In genomic region chr12:31355747-31356107, GRCh38 we compare ENCODE assay signal across 14 cellular contexts. TPM values are rescaled to one million over a fixed set of nuclear protein-coding genes. Genes with fewer than 3 reads are reported as not detected.
DNase-seq lines count a peak whose midpoint lies in the region; ATAC-seq and TF ChIP-seq lines count a peak whose summit lies in the region.
"Had no signal": no experiment of that assay in that cellular context is flagged by ENCODE, and none has a peak within 500 bp of the region (broad histone marks: within the 10 kb centered on the region; RNA-seq: fewer than 3 reads in every experiment).

No MANE protein-coding gene starts in this region.

- H3K4me1 ChIP-seq in Caco-2 (peaks cover 13% of the 10 kb centered on the region), Loucy (ENCODE audit: insufficient read depth, low read length, poor library complexity, severe bottlenecking) (no peaks in the 10 kb centered on the region), endodermal cell (ENCODE audit: control insufficient read depth, insufficient read depth, low read length) (no peaks in the 10 kb centered on the region), mucosa of stomach (ENCODE audit: control insufficient read depth, insufficient read depth, low read length) (peaks cover 9% of the 10 kb centered on the region)

- DNase-seq in Caco-2: no peak
- no peak for DNase-seq in endodermal cell
- DNase-seq in mesothelial cell of epicardium (ENCODE audit: low spot score in 2 of 2, unreplicated experiment in 2 of 2): no peak
- DNase-seq in NCI-H446 treated with DMSO at 0.1 percent for 48 hours (lab: John Stamatoyannopoulos, UW): no peak
- no peak for DNase-seq in SW 1271 (lab: John Stamatoyannopoulos, UW)
- DNase-seq: 8988T; AML-193; CD4-positive, CD25-positive, alpha-beta regulatory T cell; DMS79 treated with DMSO at 0.1 percent for 48 hours; EL had no signal

- H3K36me3 ChIP-seq in Caco-2 (ENCODE audit: control insufficient read depth, insufficient read depth, low read length): no peaks in the 10 kb centered on the region
- no peaks in the 10 kb centered on the region for H3K36me3 ChIP-seq in Loucy (ENCODE audit: insufficient read depth, low read length)
- H3K36me3 ChIP-seq in endodermal cell (ENCODE audit: control insufficient read depth, insufficient read depth, low read length): no peaks in the 10 kb centered on the region
- H3K36me3 ChIP-seq in mucosa of stomach (ENCODE audit: control insufficient read depth, insufficient read depth, low read length): no peaks in the 10 kb centered on the region
- H3K36me3 ChIP-seq: BLaER1 treated with 17β-estradiol and CSF1 and Interleukin-3, amounts not matched to agents 10 nM and 100 nM had no signal

- H3K27me3 Mint-ChIP-seq in Caco-2 (ENCODE audit: insufficient read depth, unreplicated experiment) (no peaks in the 10 kb centered on the region), endodermal cell (ENCODE audit: insufficient read depth) (no peaks in the 10 kb centered on the region), mesothelial cell of epicardium (ENCODE audit: low read depth) (no peaks in the 10 kb centered on the region)

- H2AFZ ChIP-seq in Loucy (ENCODE audit: low read length): 0 out of 2 replicates have a peak overlapping the region, but pooled peaks have one; percentile 5

- H3K4me3 Mint-ChIP-seq in Caco-2 (ENCODE audit: unreplicated experiment) (no peak overlapping the region), endodermal cell (no peak overlapping the region), mesothelial cell of epicardium (no peak overlapping the region)
- H3K4me3 Mint-ChIP-seq: CD4-positive, CD25-positive, alpha-beta regulatory T cell had no signal

- BruUV-seq in Caco-2 (replicated peaks; lab: Mats Ljungman, UMichigan): no TSS peak

- H3K4me2 ChIP-seq in Loucy (ENCODE audit: low read depth, low read length, poor library complexity, severe bottlenecking): no peak overlapping the region
- H3K4me2 ChIP-seq: BLaER1 treated with 17β-estradiol and CSF1 and Interleukin-3, amounts not matched to agents 10 nM and 100 nM had no signal

- H3K4me1 Mint-ChIP-seq in Caco-2 (ENCODE audit: low read depth, unreplicated experiment) (peaks cover 7% of the 10 kb centered on the region), endodermal cell (peaks cover 23% of the 10 kb centered on the region), mesothelial cell of epicardium (peaks cover 18% of the 10 kb centered on the region)
- H3K4me1 Mint-ChIP-seq: CD4-positive, CD25-positive, alpha-beta regulatory T cell had no signal

- H3K27ac Mint-ChIP-seq in Caco-2 (ENCODE audit: unreplicated experiment) (peak overlapping the region; percentile 26), endodermal cell (peak overlapping the region; percentile 32), mesothelial cell of epicardium (no peak overlapping the region)

- no peaks in the 10 kb centered on the region for H3F3A ChIP-seq in Loucy (ENCODE audit: low read depth)

- CTCF ChIA-PET in Caco-2 (lab: Charles Lee): no interaction called here

- H3K9me3 ChIP-seq in Caco-2: no peaks in the 10 kb centered on the region
- no peaks in the 10 kb centered on the region for H3K9me3 ChIP-seq in Loucy (ENCODE audit: insufficient read depth, low read depth, low read length)
- H3K9me3 ChIP-seq in endodermal cell (ENCODE audit: control insufficient read depth, low read length): no peaks in the 10 kb centered on the region
- H3K9me3 ChIP-seq in mucosa of stomach (ENCODE audit: control insufficient read depth, low read length): no peaks in the 10 kb centered on the region
- H3K9me3 ChIP-seq: BLaER1 treated with 17β-estradiol and CSF1 and Interleukin-3, amounts not matched to agents 10 nM and 100 nM had no signal

- no peaks in the 10 kb centered on the region for H4K20me1 ChIP-seq in Loucy (ENCODE audit: insufficient read depth, low read length, poor library complexity, severe bottlenecking)
- H4K20me1 ChIP-seq: BLaER1 treated with 17β-estradiol and CSF1 and Interleukin-3, amounts not matched to agents 10 nM and 100 nM had no signal

- H3K9me3 Mint-ChIP-seq in Caco-2 (ENCODE audit: unreplicated experiment) (no peaks in the 10 kb centered on the region), endodermal cell (no peaks in the 10 kb centered on the region), mesothelial cell of epicardium (no peaks in the 10 kb centered on the region)
- H3K9me3 Mint-ChIP-seq: CD4-positive, CD25-positive, alpha-beta regulatory T cell had no signal

- no peak for ATAC-seq in GM21423 (IDR thresholded peaks at IDR 0.05; ENCODE audit: unreplicated experiment)

- no peak overlapping the region for H3K27ac ChIP-seq in endodermal cell (ENCODE audit: low read depth, low read length)
- H3K27ac ChIP-seq: BLaER1 treated with 17β-estradiol and CSF1 and Interleukin-3, amounts not matched to agents 10 nM and 100 nM had no signal

- intact Hi-C loops in Caco-2 (cut with micrococcal nuclease; ENCODE audit: unreplicated experiment): loop anchor here (1.0 to 2.0 kb wide), 2 partner anchors 15 to 29 kb away; partner anchors contain the start of gene SINHCAF

- TF ChIP-seq CTCF in Caco-2 (IDR thresholded peaks at IDR 0.05; ENCODE audit: insufficient read depth in 1 of 2, low read depth in 1 of 2, low read length in 1 of 2, severe bottlenecking in 1 of 2, unreplicated experiment in 1 of 2) (no peak), Loucy (conservative IDR thresholded peaks at IDR 0.05; ENCODE audit: low read length) (no peak), endodermal cell (conservative IDR thresholded peaks at IDR 0.05) (no peak), mesothelial cell of epicardium (IDR thresholded peaks at IDR 0.05; ENCODE audit: unreplicated experiment) (no peak)

- no peaks in the 10 kb centered on the region for H3K79me2 ChIP-seq in Loucy (ENCODE audit: insufficient read depth, low read length)

- H3K4me3 ChIP-seq in Caco-2 (ENCODE audit: low read depth, low read length) (no peak overlapping the region), Loucy (ENCODE audit: low read length, poor library complexity, severe bottlenecking) (no peak overlapping the region), endodermal cell (ENCODE audit: low read length) (no peak overlapping the region), mucosa of stomach (ENCODE audit: low read length) (no peak overlapping the region)
- H3K4me3 ChIP-seq: BLaER1 treated with 17β-estradiol and CSF1 and Interleukin-3, amounts not matched to agents 10 nM and 100 nM had no signal

- 72 to 92% methylated on average over 2 to 4 of the region's 4 CpGs for WGBS in endodermal cell (ENCODE audit: insufficient coverage in 1 of 2, insufficient read length in 1 of 2), 2 experiments

- no peaks in the 10 kb centered on the region for H3K27me3 ChIP-seq in Caco-2 (replicated peaks; ENCODE audit: control insufficient read depth, insufficient read depth, low read length)
- H3K27me3 ChIP-seq in Loucy (ENCODE audit: insufficient read depth, low read length, poor library complexity, severe bottlenecking): no peaks in the 10 kb centered on the region
- no peaks in the 10 kb centered on the region for H3K27me3 ChIP-seq in endodermal cell (ENCODE audit: control insufficient read depth, insufficient read depth, low read length, poor library complexity, severe bottlenecking)
- no peaks in the 10 kb centered on the region for H3K27me3 ChIP-seq in mucosa of stomach (ENCODE audit: control insufficient read depth, insufficient read depth, low read length)
- H3K27me3 ChIP-seq: BLaER1 treated with 17β-estradiol and CSF1 and Interleukin-3, amounts not matched to agents 10 nM and 100 nM had no signal

- H3K9me2 ChIP-seq in Loucy (replicated peaks; ENCODE audit: low read depth, low read length): no peaks in the 10 kb centered on the region

- POLR2A ChIA-PET in Caco-2 (lab: Charles Lee): interaction anchor here (1.8 kb wide), 1 partner anchor 15 kb away, joined by 5 read pairs; no protein-coding TSS in a partner anchor

- H3K9ac ChIP-seq in Loucy (ENCODE audit: low read depth, low read length, poor library complexity, severe bottlenecking) (no peak overlapping the region), endodermal cell (ENCODE audit: extremely low read depth, low read length, poor library complexity, severe bottlenecking) (no peak overlapping the region), mucosa of stomach (ENCODE audit: low read length) (peak overlapping the region; percentile 50)
- H3K9ac ChIP-seq: BLaER1 treated with 17β-estradiol and CSF1 and Interleukin-3, amounts not matched to agents 10 nM and 100 nM had no signal

- no peaks in the 10 kb centered on the region for H3K36me3 Mint-ChIP-seq in Caco-2 (ENCODE audit: insufficient read depth, unreplicated experiment)
- H3K36me3 Mint-ChIP-seq in endodermal cell (ENCODE audit: low read depth): peaks cover 6% of the 10 kb centered on the region
- no peaks in the 10 kb centered on the region for H3K36me3 Mint-ChIP-seq in mesothelial cell of epicardium
- H3K36me3 Mint-ChIP-seq: CD4-positive, CD25-positive, alpha-beta regulatory T cell had no signal

RNA-seq across cellular contexts. Expression of gene SINHCAF, which starts 29.8 kb away (rescaled TPM):
- total RNA-seq in Caco-2 (2022) (286 and 319 TPM in 2 replicates), endodermal cell (100 to 1,000 TPM; 323 to 779 TPM), mesothelial cell of epicardium (241 to 262 TPM (median 246 TPM) in 3 replicates)
- polyA plus RNA-seq in endodermal cell (2013, experiment 1 of 2): 193 TPM
- polyA plus RNA-seq in endodermal cell (2013, experiment 2 of 2): 173 TPM
